ENCODE assay signal across 8 cellular contexts in the genomic region with DNA sequence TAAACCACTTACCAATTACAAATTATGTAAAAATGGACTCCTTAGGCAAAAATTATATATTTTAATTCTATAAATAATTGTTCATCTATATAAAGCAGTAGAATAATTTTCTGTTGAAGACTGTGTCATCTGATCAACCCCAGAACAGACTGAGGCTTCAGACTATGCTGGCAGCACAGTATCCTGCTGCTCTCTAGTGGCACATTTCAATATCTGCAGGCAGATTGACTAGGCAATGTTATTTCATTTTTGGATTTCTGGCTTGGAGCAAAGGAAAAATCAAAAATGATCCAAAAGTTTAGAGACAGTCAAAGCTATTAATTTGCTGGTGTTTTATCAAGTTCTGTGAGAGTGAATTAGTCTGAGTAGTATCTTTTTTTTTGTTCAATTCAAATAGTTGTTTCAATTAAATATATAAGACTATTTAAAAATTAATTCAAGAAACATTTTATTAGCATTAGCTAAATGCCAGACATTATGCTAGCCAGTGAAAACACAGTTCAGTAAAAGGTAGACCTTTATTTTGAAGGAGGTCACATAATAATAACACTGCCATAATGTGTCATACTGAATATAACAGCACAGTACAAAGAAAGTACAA. TPM values are rescaled to one million over a fixed set of nuclear protein-coding genes. Genes with fewer than 3 reads are reported as not detected.
A peak's percentile ranks its signal among the peaks of the same experiment; 100 is the strongest.
DNase-seq lines count a peak whose midpoint lies in the region; ATAC-seq and TF ChIP-seq lines count a peak whose summit lies in the region.

No MANE protein-coding gene starts in this region.

- no peaks in the 10 kb centered on the region for H3K9me3 ChIP-seq in testis

- H3K27ac ChIP-seq in testis: no peak overlapping the region

- no peaks in the 10 kb centered on the region for H3K4me1 Mint-ChIP-seq in MCF 10A (ENCODE audit: insufficient read depth, unreplicated experiment)

- H3K36me3 ChIP-seq in testis (ENCODE audit: low read depth, missing control alignments): no peaks in the 10 kb centered on the region

- BruUV-seq in MCF 10A (replicated peaks; lab: Mats Ljungman, UMichigan): no TSS peak

- ATAC-seq in GM18907 (IDR thresholded peaks at IDR 0.05; ENCODE audit: unreplicated experiment) (peak; percentile 87), HG03175 (IDR thresholded peaks at IDR 0.05; ENCODE audit: unreplicated experiment) (peak; percentile 73), left lobe of liver (peak; percentile 99), HG03025 (IDR thresholded peaks at IDR 0.05; ENCODE audit: low FRiP score, unreplicated experiment) (no peak)

- no peak overlapping the region for H3K27ac Mint-ChIP-seq in MCF 10A (ENCODE audit: low read depth, unreplicated experiment)

- POLR2A ChIA-PET in MCF 10A (lab: Yijun Ruan, JAX): interaction anchor here (0.6 to 1.3 kb wide), 8 partner anchors 20 to 198 kb away, joined by 3 to 5 read pairs (median 3); no protein-coding TSS in a partner anchor

- H3K4me1 ChIP-seq in testis: no peaks in the 10 kb centered on the region

- H3K27me3 Mint-ChIP-seq in MCF 10A (ENCODE audit: insufficient read depth, unreplicated experiment): no peaks in the 10 kb centered on the region

- TF ChIP-seq CTCF in MCF 10A (IDR thresholded peaks at IDR 0.05; ENCODE audit: unreplicated experiment): peak; percentile 91
- TF ChIP-seq CTCF in testis (IDR thresholded peaks at IDR 0.05): peak; percentile 65 to 71 (median 69)

- intact Hi-C loops in MCF 10A (cut with micrococcal nuclease): loop anchor here (1.0 to 5.0 kb wide), 5 partner anchors 58 to 676 kb away; no protein-coding TSS in a partner anchor
- intact Hi-C loops in testis (cut with DNase I; ENCODE audit: low total_unique reads): no loop called here

- peak; percentile 10 for DNase-seq in DMS153 (lab: John Stamatoyannopoulos, UW)
- DNase-seq in NOMO-1 treated with dmso at 0.1 percent for 144 hours (lab: John Stamatoyannopoulos, UW; ENCODE audit: unreplicated experiment): peak; percentile 28
- peak; percentile 62 for DNase-seq in MCF 10A (ENCODE audit: unreplicated experiment)
- DNase-seq in left lobe of liver (ENCODE audit: low spot score): peak; percentile 47
- peak; percentile 55 for DNase-seq in testis

- H3K36me3 Mint-ChIP-seq in MCF 10A (ENCODE audit: insufficient read depth, unreplicated experiment): no peaks in the 10 kb centered on the region

- H3K4me3 Mint-ChIP-seq in MCF 10A (ENCODE audit: unreplicated experiment): no peak overlapping the region

- CTCF ChIA-PET in MCF 10A (lab: Yijun Ruan, JAX): interaction anchor here (0.6 to 4.9 kb wide), 47 partner anchors 8 to 1332 kb away, joined by 3 to 88 read pairs (median 4); a partner anchor contains a TSS

- TF ChIP-seq POLR2A in testis (IDR thresholded peaks at IDR 0.05): no peak

- H3K9me3 Mint-ChIP-seq in MCF 10A (ENCODE audit: unreplicated experiment): no peaks in the 10 kb centered on the region

- H3K27me3 ChIP-seq in testis: no peaks in the 10 kb centered on the region

- no peak overlapping the region for H3K4me3 ChIP-seq in testis

RNA-seq across cellular contexts. Expression of a gene that starts 21.3 kb away (rescaled TPM):
- 2.8 and 6.5 TPM in 2 replicates for total RNA-seq in MCF 10A (2022)
- 11.1 TPM for total RNA-seq in left lobe of liver
- total RNA-seq in testis: not detected
- polyA plus RNA-seq in testis (ENCODE audit: insufficient read depth, low read depth, low replicate concordance): not detected

RNA-seq across cellular contexts. Expression of a gene that starts 49.6 kb away (rescaled TPM):
- total RNA-seq in MCF 10A (2022) (not detected in 2 replicates), left lobe of liver (not detected), testis (under 1 TPM in 1 of 2 donors, not detected in 1; 0.56 TPM)
- 0.45 TPM for polyA plus RNA-seq in testis (ENCODE audit: insufficient read depth, low read depth, low replicate concordance)

Comparison
In these comparisons a context has a peak if more than half of its experiments do, and no peak if none do; other contexts are left out.
1. DNase-seq: peak in every context shown above with its lines; median percentile 62 in MCF 10A; 55 in testis; 47 in left lobe of liver; 28 in NOMO-1 treated with dmso at 0.1 percent for 144 hours; 10 in DMS153.